In the genomic region with DNA sequence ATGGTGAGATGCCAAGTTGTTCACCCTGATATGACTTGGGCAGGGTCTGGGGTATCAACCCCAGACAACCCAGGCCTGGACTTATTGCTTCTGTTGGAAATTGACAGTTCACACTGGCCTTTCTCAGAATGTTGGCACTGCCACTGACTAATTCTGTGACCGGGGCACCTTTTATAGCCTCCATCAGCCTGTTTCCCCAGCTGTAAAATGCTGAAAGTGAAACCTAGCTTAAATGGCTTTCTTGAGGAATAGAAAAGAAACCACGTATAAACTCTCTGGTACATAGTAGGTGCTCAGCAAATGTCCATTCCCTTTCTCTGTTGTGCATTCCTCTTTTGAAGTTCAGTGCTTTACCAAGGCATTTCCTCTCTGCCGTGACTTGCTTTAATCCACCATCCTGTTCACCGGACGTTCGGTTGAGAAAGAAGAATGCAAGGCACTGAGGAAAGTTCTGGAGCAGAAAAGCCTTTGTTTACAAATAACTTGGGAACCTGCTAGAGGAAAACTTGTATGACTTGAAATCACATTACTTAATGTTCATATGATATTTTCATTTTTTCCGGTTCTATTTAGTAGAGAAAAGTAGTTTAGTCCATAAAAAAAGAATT, we compare ENCODE assay signal across 7 cellular contexts. TPM values are rescaled to one million over a fixed set of nuclear protein-coding genes. Genes with fewer than 3 reads are reported as not detected.
DNase-seq lines count a peak whose midpoint lies in the region; ATAC-seq, FAIRE-seq and TF ChIP-seq lines count a peak whose summit lies in the region.
"Not testable (repeated sequence)": the region's sequence is repeated elsewhere in the genome, so short reads cannot be mapped to it uniquely, and the experiment has no call there.

No MANE protein-coding gene starts in this region.

- not testable (repeated sequence) for BruUV-seq in endothelial cell of umbilical vein (replicated peaks; lab: Mats Ljungman, UMichigan)

- H2AFZ ChIP-seq in endothelial cell of umbilical vein (ENCODE audit: low read depth, low read length) = peak overlapping the region; percentile 83

- H3K4me3 ChIP-seq in endothelial cell of umbilical vein (replicated peaks in 1 of 3; ENCODE audit: insufficient read depth in 1 of 3, low read depth in 1 of 3, low read length in 3 of 3) = peak overlapping the region in 1 of 3 experiments; percentile 48
- H3K4me3 ChIP-seq in mucosa of descending colon = not testable (repeated sequence)

- intact Hi-C loops in endothelial cell of umbilical vein (cut with micrococcal nuclease) = loop anchor here (1.0 to 2.0 kb wide), 2 partner anchors 21 to 60 kb away; a partner anchor contains a TSS
- intact Hi-C loops in mucosa of descending colon (cut with DNase I, micrococcal nuclease) = not testable (repeated sequence)

- CTCF ChIA-PET in endothelial cell of umbilical vein (lab: Charles Lee) = interaction anchor here (0.9 to 1.1 kb wide), 2 partner anchors 9 to 21 kb away, joined by 3 to 4 read pairs; a partner anchor contains a TSS

- not testable (repeated sequence) for H3K9me3 ChIP-seq in endothelial cell of umbilical vein (replicated peaks; ENCODE audit: control insufficient read depth, insufficient read depth, low read length); mucosa of descending colon

- TF ChIP-seq CTCF in endothelial cell of umbilical vein (IDR thresholded peaks at IDR 0.05; ENCODE audit: extremely low read depth in 1 of 2, insufficient read depth in 1 of 2, low read depth in 1 of 2, low read length in 2 of 2); mucosa of descending colon (IDR thresholded peaks at IDR 0.05): not testable (repeated sequence)

- peak overlapping the region; percentile 55 for H3K9ac ChIP-seq in endothelial cell of umbilical vein (replicated peaks; ENCODE audit: extremely low read depth, insufficient read depth, low read length)

- H3K4me1 ChIP-seq in endothelial cell of umbilical vein (ENCODE audit: control insufficient read depth, extremely low read depth, insufficient read depth, low read length) = peaks cover 11% of the 10 kb centered on the region
- H3K4me1 ChIP-seq in mucosa of descending colon (ENCODE audit: low read depth) = not testable (repeated sequence)

- H3K4me2 ChIP-seq in endothelial cell of umbilical vein (ENCODE audit: insufficient read depth, low read length) = peak overlapping the region; percentile 94

- not testable (repeated sequence) for H3K79me2 ChIP-seq in endothelial cell of umbilical vein (ENCODE audit: control insufficient read depth, insufficient read depth, low read length)

- peak overlapping the region; percentile 65 for H3K27ac ChIP-seq in endothelial cell of umbilical vein (ENCODE audit: insufficient read depth, low read depth, low read length)

- H3K9me1 ChIP-seq in endothelial cell of umbilical vein (replicated peaks; ENCODE audit: control insufficient read depth, extremely low read depth, insufficient read depth, low read length) = not testable (repeated sequence)

- POLR2A ChIA-PET in endothelial cell of umbilical vein (lab: Charles Lee) = not testable (repeated sequence)

- FAIRE-seq in GM19239 (lab: Jason Lieb, UNC) (peak; percentile 42), endothelial cell of umbilical vein (lab: Jason Lieb, UNC) (peak; percentile 82)

- peaks cover 0 to 11% of the 10 kb centered on the region in 2 experiments for H3K36me3 ChIP-seq in endothelial cell of umbilical vein (ENCODE audit: control insufficient read depth in 2 of 2, extremely low read depth in 1 of 2, insufficient read depth in 2 of 2, low read length in 2 of 2)
- H3K36me3 ChIP-seq in mucosa of descending colon (ENCODE audit: low read depth) = not testable (repeated sequence)

- peak; percentile 64 for ATAC-seq in GM18505 (IDR thresholded peaks at IDR 0.05; ENCODE audit: unreplicated experiment)
- peak; percentile 56 for ATAC-seq in GM21825 (IDR thresholded peaks at IDR 0.05; ENCODE audit: unreplicated experiment)
- peak; percentile 59 for ATAC-seq in HG03039 (IDR thresholded peaks at IDR 0.05; ENCODE audit: unreplicated experiment)
- peak; percentile 95 for ATAC-seq in mucosa of descending colon

- not testable (repeated sequence) for H3K27me3 ChIP-seq in endothelial cell of umbilical vein (ENCODE audit: control insufficient read depth in 2 of 2, insufficient read depth in 2 of 2, low read length in 2 of 2)

- not testable (repeated sequence) for H4K20me1 ChIP-seq in endothelial cell of umbilical vein (replicated peaks; ENCODE audit: control insufficient read depth, extremely low read depth, insufficient read depth, low read length)

- DNase-seq in GM19239 (ENCODE audit: insufficient read length, low spot score) = not testable (repeated sequence)
- peak; percentile 26 for DNase-seq in SK-MEL-5 (ENCODE audit: low read depth, low spot score)
- DNase-seq in endothelial cell of umbilical vein (ENCODE audit: low read depth, low spot score) = peak; percentile 71
- peak in 1 of 3 donors; percentile 49 for DNase-seq in mucosa of descending colon

- not testable (repeated sequence) for TF ChIP-seq POLR2A in GM18505 (IDR thresholded peaks at IDR 0.05; ENCODE audit: borderline replicate concordance, extremely low read depth, insufficient read depth, insufficient read length); endothelial cell of umbilical vein (IDR thresholded peaks at IDR 0.05; ENCODE audit: low read depth, low read length)

- dilution Hi-C loops in endothelial cell of umbilical vein (cut with MboI; ENCODE audit: extremely low pct_ligation_motif_present, low sequenced_read_pairs) = not testable (repeated sequence)

- in situ Hi-C loops in SK-MEL-5 (cut with HindIII; ENCODE audit: low pct_unique_long_range_greater_than_20kb, low sequenced_read_pairs) = not testable (repeated sequence)

RNA-seq across cellular contexts. Expression of a gene that starts 11.0 kb away (rescaled TPM):
- total RNA-seq in SK-MEL-5 (2014; rRNA removed; shearing (Covaris generic)) = 0.77 and 2.3 TPM in 2 replicates
- polyA plus RNA-seq in SK-MEL-5 (2015; cell fraction: cytosol; rRNA removed) = 5.8 and 7.8 TPM in 2 replicates
- polyA plus RNA-seq in SK-MEL-5 (2015; cell fraction: nucleus; rRNA removed) = 14.8 and 26.1 TPM in 2 replicates
- total RNA-seq in endothelial cell of umbilical vein (11.7 and 12.4 TPM in 2 replicates), mucosa of descending colon (1 to 10 TPM; 4.5 to 5.2 (median 5.0) TPM)
- 3.7 and 5.4 TPM in 2 replicates for polyA plus RNA-seq in endothelial cell of umbilical vein
- polyA plus RNA-seq in endothelial cell of umbilical vein (2011; cell fraction: cytosol; rRNA removed) = 10.3 and 12.2 TPM in 2 replicates
- 35.2 and 38.3 TPM in 2 replicates for polyA plus RNA-seq in endothelial cell of umbilical vein (2011; cell fraction: nucleus; rRNA removed)
- 19.5 and 26.5 TPM in 2 replicates for polyA plus RNA-seq in endothelial cell of umbilical vein (2012)
- polyA minus RNA-seq in endothelial cell of umbilical vein = 6.2 and 7.1 TPM in 2 replicates
- polyA minus RNA-seq in endothelial cell of umbilical vein (2011; cell fraction: cytosol; rRNA and poly(A)+ RNA removed) = 1.2 TPM
- polyA minus RNA-seq in endothelial cell of umbilical vein (2011; cell fraction: nucleus; rRNA and poly(A)+ RNA removed) = 9.7 and 14.2 TPM in 2 replicates

RNA-seq across cellular contexts. Expression of a gene that starts 21.4 kb away (rescaled TPM):
- total RNA-seq in SK-MEL-5 (2014; rRNA removed; shearing (Covaris generic)) = 40.8 and 43.8 TPM in 2 replicates
- polyA plus RNA-seq in SK-MEL-5 (2015; cell fraction: cytosol; rRNA removed) = 31.7 and 36.2 TPM in 2 replicates
- 34.2 and 37.5 TPM in 2 replicates for polyA plus RNA-seq in SK-MEL-5 (2015; cell fraction: nucleus; rRNA removed)
- total RNA-seq in endothelial cell of umbilical vein (74.2 and 78.8 TPM in 2 replicates), mucosa of descending colon (10 to 100 TPM; 41.3 to 57.7 (median 44.6) TPM)
- 15.2 and 21.7 TPM in 2 replicates for polyA plus RNA-seq in endothelial cell of umbilical vein
- polyA plus RNA-seq in endothelial cell of umbilical vein (2011; cell fraction: cytosol; rRNA removed) = 31.3 and 36.6 TPM in 2 replicates
- polyA plus RNA-seq in endothelial cell of umbilical vein (2011; cell fraction: nucleus; rRNA removed) = 25.0 and 34.0 TPM in 2 replicates
- 67.7 and 98.6 TPM in 2 replicates for polyA plus RNA-seq in endothelial cell of umbilical vein (2012)
- polyA minus RNA-seq in endothelial cell of umbilical vein = 40.1 and 45.0 TPM in 2 replicates
- polyA minus RNA-seq in endothelial cell of umbilical vein (2011; cell fraction: cytosol; rRNA and poly(A)+ RNA removed) = 12.8 TPM
- 27.3 and 28.7 TPM in 2 replicates for polyA minus RNA-seq in endothelial cell of umbilical vein (2011; cell fraction: nucleus; rRNA and poly(A)+ RNA removed)
